In genomic region chr9:20623748-20624124, GRCh38 we compare ENCODE assay signal across 8 cellular contexts. TPM values are rescaled to one million over a fixed set of nuclear protein-coding genes. Genes with fewer than 3 reads are reported as not detected.
DNase-seq lines count a peak whose midpoint lies in the region; ATAC-seq and TF ChIP-seq lines count a peak whose summit lies in the region.

No MANE protein-coding gene starts in this region.

- H3K9me3 ChIP-seq in SK-N-MC (ENCODE audit: low read depth, low read length) (no peaks in the 10 kb centered on the region), spleen (no peaks in the 10 kb centered on the region)

- H3K9ac ChIP-seq in SK-N-MC (ENCODE audit: insufficient read length): peak overlapping the region; percentile 16

- TF ChIP-seq CTCF in spleen (IDR thresholded peaks at IDR 0.05 in 8 of 11, conservative IDR thresholded peaks at IDR 0.05 in 3 of 11): no peak

- H3K27ac ChIP-seq in SK-N-MC (0 out of 2 replicates have a peak overlapping the region, but pooled peaks have one; percentile 11), spleen (peak overlapping the region in 7 of 8 donors; percentile 59 to 91 (median 88))

- peaks cover 11 to 55% (median 29%) of the 10 kb centered on the region in 6 donors for H3K4me1 ChIP-seq in spleen

- TF ChIP-seq POLR2A in spleen (IDR thresholded peaks at IDR 0.05): no peak

- 1 to 7% (median 6%) methylated on average over 7 of the region's 7 CpGs for WGBS in spleen, 5 donors

- H3K36me3 ChIP-seq in SK-N-MC (ENCODE audit: insufficient read depth, low read length): 0 out of 2 replicates have a peak, but pooled peaks cover under 1% of the 10 kb centered on the region
- H3K36me3 ChIP-seq in spleen: no peaks in the 10 kb centered on the region

- peak overlapping the region; percentile 95 for H3K4me3 ChIP-seq in SK-N-MC
- H3K4me3 ChIP-seq in spleen: peak overlapping the region; percentile 80 to 95 (median 90)

- in situ Hi-C loops in ACHN (cut with HindIII; ENCODE audit: low pct_ligation_motif_present, low pct_unique_long_range_greater_than_20kb, low sequenced_read_pairs): no loop called here

- no peak for ATAC-seq in GM19463 (IDR thresholded peaks at IDR 0.05; ENCODE audit: unreplicated experiment)

- DNase-seq in NCI-H1417 (lab: John Stamatoyannopoulos, UW): peak in 2 of 3 experiments; percentile 7 to 32
- DNase-seq in NCI-H1417 treated with DMSO at 0.1 percent for 48 hours (lab: John Stamatoyannopoulos, UW): no peak
- DNase-seq in SK-N-MC (ENCODE audit: low read depth, low spot score): no peak
- peak; percentile 16 for DNase-seq in foreskin melanocyte
- DNase-seq in spleen: no peak
- no peak for DNase-seq in NOMO-1 (lab: John Stamatoyannopoulos, UW; ENCODE audit: unreplicated experiment in 2 of 2)
- no peak for DNase-seq in ACHN

- peaks cover 0 to 15% (median 0%) of the 10 kb centered on the region in 7 donors for H3K27me3 ChIP-seq in spleen (replicated peaks in 1 of 7)

- intact Hi-C loops in spleen (cut with DNase I; ENCODE audit: low total_unique reads): loop anchor here (5.0 to 10.0 kb wide), 3 partner anchors 59 to 319 kb away; partner anchors contain the start of gene FOCAD

RNA-seq across cellular contexts. Expression of gene MLLT3, which starts 1.4 kb away (rescaled TPM):
- total RNA-seq in spleen: 10 to 100 TPM in 6 of 7 donors, 1 to 10 TPM in 1; 9.3 to 15.2 (median 12.4) TPM
- 1 to 10 TPM; 2.8 to 4.8 (median 3.4) TPM for polyA plus RNA-seq in spleen

Comparison
In these comparisons a context has a peak if more than half of its experiments do, and no peak if none do; other contexts are left out.
1. DNase-seq: peak in NCI-H1417 (2 of 3) and foreskin melanocyte (single experiment); none in NCI-H1417 treated with DMSO at 0.1 percent for 48 hours (single experiment), SK-N-MC (single experiment), spleen (single experiment), NOMO-1 (0 of 2) and ACHN (single experiment).